In genomic region chr12:53159195-53159834, GRCh38 we compare ENCODE assay signal across 8 cellular contexts. TPM values are rescaled to one million over a fixed set of nuclear protein-coding genes. Genes with fewer than 3 reads are reported as not detected.
DNase-seq lines count a peak whose midpoint lies in the region; ATAC-seq and TF ChIP-seq lines count a peak whose summit lies in the region.

No MANE protein-coding gene starts in this region.

- no peaks in the 10 kb centered on the region for H3K27me3 ChIP-seq in left lung

- intact Hi-C loops in left lung (cut with DNase I): no loop called here

- peaks cover 0 to 5% of the 10 kb centered on the region in 2 donors for H3K4me1 ChIP-seq in left lung

- peaks cover 10% of the 10 kb centered on the region for H3K4me1 Mint-ChIP-seq in chondrocyte (ENCODE audit: low read depth)

- peaks cover 0 to 8% of the 10 kb centered on the region in 2 donors for H3K36me3 ChIP-seq in left lung

- H3K36me3 Mint-ChIP-seq in chondrocyte (ENCODE audit: low read depth): peaks cover 5% of the 10 kb centered on the region

- no peak overlapping the region for H3K4me3 Mint-ChIP-seq in chondrocyte (ENCODE audit: unreplicated experiment)

- H3K9me3 ChIP-seq in left lung: no peaks in the 10 kb centered on the region

- no peak overlapping the region for H3K27ac Mint-ChIP-seq in chondrocyte (ENCODE audit: unreplicated experiment)

- TF ChIP-seq CTCF in chondrocyte (IDR thresholded peaks at IDR 0.05): peak; percentile 95
- TF ChIP-seq CTCF in left lung (IDR thresholded peaks at IDR 0.05): peak; percentile 92 to 95

- peak; percentile 74 for DNase-seq in NK-92 treated with Interleukin-12 subunit alpha and Interleukin-12 subunit beta, amount 100 ng/mL, for 24 hours (lab: John Stamatoyannopoulos, UW)
- DNase-seq in NK-92 (lab: John Stamatoyannopoulos, UW; ENCODE audit: unreplicated experiment) (no peak), NCI-H524 treated with DMSO at 0.1 percent for 48 hours (lab: John Stamatoyannopoulos, UW) (peak; percentile 25), chondrocyte (ENCODE audit: low spot score) (no peak), left lung (peak; percentile 76 to 93)
- peak; percentile 85 to 93 for DNase-seq in activated CD4-positive, alpha-beta T cell treated with anti-CD3 and anti-CD28 coated beads for 4 hours
- peak; percentile 74 to 85 (median 78) for DNase-seq in stimulated activated CD4-positive, alpha-beta T cell treated with anti-CD3 and anti-CD28 coated beads, TNF-alpha, amount 100 ng/mL, for 1 hour (ENCODE audit: low read depth in 3 of 3, low spot score in 1 of 3)

- H3K27ac ChIP-seq in left lung: no peak overlapping the region

- H3K9me3 Mint-ChIP-seq in chondrocyte (ENCODE audit: low read depth): no peaks in the 10 kb centered on the region

- no peaks in the 10 kb centered on the region for H3K27me3 Mint-ChIP-seq in chondrocyte (ENCODE audit: low read depth)

- ATAC-seq in HG03378 (IDR thresholded peaks at IDR 0.05; ENCODE audit: unreplicated experiment) (peak; percentile 65), left lung (peak; percentile 98)

- no peak overlapping the region for H3K4me3 ChIP-seq in left lung

RNA-seq across cellular contexts. Expression of gene ZNF740, which starts 21.2 kb away (rescaled TPM):
- total RNA-seq in chondrocyte (27.3 to 36.7 TPM (median 28.0 TPM) in 3 replicates), left lung (10 to 100 TPM; 34.6 to 39.2 TPM)

RNA-seq across cellular contexts. Expression of gene CSAD, which starts 21.4 kb away (rescaled TPM):
- total RNA-seq in chondrocyte (24.3 to 34.6 TPM (median 27.1 TPM) in 3 replicates), left lung (10 to 100 TPM; 33.1 to 36.3 TPM)

RNA-seq across cellular contexts. Expression of gene ITGB7, which starts 47.7 kb away (rescaled TPM):
- 0.37 to 0.46 TPM in 2 of 3 replicates, not detected in the other for total RNA-seq in chondrocyte
- 10 to 100 TPM in 1 of 2 donors, 1 to 10 TPM in 1; 3.8 to 10.9 TPM for total RNA-seq in left lung

RNA-seq across cellular contexts. Expression of gene SOAT2, which starts 56.0 kb away (rescaled TPM):
- total RNA-seq in chondrocyte: not detected in 3 replicates
- not detected for total RNA-seq in left lung

Comparison
In these comparisons a context has a peak if more than half of its experiments do, and no peak if none do; other contexts are left out.
1. DNase-seq: peak in NK-92 treated with Interleukin-12 subunit alpha and Interleukin-12 subunit beta, amount 100 ng/mL, for 24 hours (single experiment), NCI-H524 treated with DMSO at 0.1 percent for 48 hours (single experiment), activated CD4-positive, alpha-beta T cell treated with anti-CD3 and anti-CD28 coated beads for 4 hours (2 of 2), left lung (2 of 2) and stimulated activated CD4-positive, alpha-beta T cell treated with anti-CD3 and anti-CD28 coated beads, TNF-alpha, amount 100 ng/mL, for 1 hour (3 of 3); none in NK-92 (single experiment) and chondrocyte (single experiment).